29 cellular contexts compared by ENCODE assay signal in genomic region chr10:21820952-21821351, GRCh38.
"Had no signal": no experiment of that assay in that cellular context is flagged by ENCODE, and none has a peak within 500 bp of the region (broad histone marks: within the 10 kb centered on the region; RNA-seq: fewer than 3 reads in every experiment).

No MANE protein-coding gene starts in this region.

- H3K9me3 ChIP-seq: neutrophil, ovary, testis, thyroid gland had no signal

- H3K27ac ChIP-seq: left ventricle myocardium inferior, neutrophil, ovary, right atrium auricular region, right lobe of liver, testis, thyroid gland, transverse colon, upper lobe of right lung had no signal

- H3K4me3 Mint-ChIP-seq: immature natural killer cell; naive thymus-derived CD8-positive, alpha-beta T cell; nephron; neural crest cell; stimulated activated memory B cell treated with anti-CD40 and anti-IgM and Interleukin-4, amounts not matched to agents 10 μg/mL and 1 μg/mL and 100 μg/mL, for 72 hours; stimulated activated naive CD8-positive, alpha-beta T cell treated with anti-CD3 and anti-CD28 coated beads, Interleukin-15, amount 100 ng/mL, for 72 hours had no signal

- H3K4me1 Mint-ChIP-seq: nephron; stimulated activated memory B cell treated with anti-CD40 and anti-IgM and Interleukin-4, amounts not matched to agents 10 μg/mL and 1 μg/mL and 100 μg/mL, for 72 hours; stimulated activated naive CD8-positive, alpha-beta T cell treated with anti-CD3 and anti-CD28 coated beads, Interleukin-15, amount 100 ng/mL, for 72 hours had no signal

- H3K4me2 ChIP-seq: smooth muscle cell had no signal

- FAIRE-seq: islet of Langerhans, urothelium cell line had no signal

- H3K4me3 ChIP-seq: left ventricle myocardium inferior, lung, ovary, right atrium auricular region, right lobe of liver, smooth muscle cell, testis, thyroid gland, transverse colon, upper lobe of right lung had no signal

- H3K4me1 ChIP-seq: left ventricle myocardium inferior, right atrium auricular region, right lobe of liver, testis, thyroid gland, transverse colon, upper lobe of right lung had no signal

- H3K27me3 Mint-ChIP-seq: naive thymus-derived CD8-positive, alpha-beta T cell; progenitor cell of endocrine pancreas; stimulated activated memory B cell treated with anti-CD40 and anti-IgM and Interleukin-4, amounts not matched to agents 10 μg/mL and 1 μg/mL and 100 μg/mL, for 72 hours; stimulated activated naive CD8-positive, alpha-beta T cell treated with anti-CD3 and anti-CD28 coated beads, Interleukin-15, amount 100 ng/mL, for 72 hours had no signal

- H3K27ac Mint-ChIP-seq: naive thymus-derived CD8-positive, alpha-beta T cell; nephron; progenitor cell of endocrine pancreas; stimulated activated memory B cell treated with anti-CD40 and anti-IgM and Interleukin-4, amounts not matched to agents 10 μg/mL and 1 μg/mL and 100 μg/mL, for 72 hours had no signal

- ATAC-seq: naive thymus-derived CD8-positive, alpha-beta T cell; right lobe of liver; stimulated activated memory B cell treated with anti-CD40 and anti-IgM and Interleukin-4, amounts not matched to agents 10 μg/mL and 1 μg/mL and 100 μg/mL, for 72 hours; stimulated activated naive CD8-positive, alpha-beta T cell treated with anti-CD3 and anti-CD28 coated beads, Interleukin-15, amount 100 ng/mL, for 72 hours; upper lobe of right lung had no signal

- DNase-seq: head of caudate nucleus; hippocampal formation; immature natural killer cell; left ventricle myocardium inferior; naive thymus-derived CD8-positive, alpha-beta T cell; occipital lobe; ovary; right lobe of liver; stimulated activated CD4-positive, alpha-beta T cell treated with anti-CD3 and anti-CD28 coated beads, Interleukin-1b, Interleukin-23, amount 100 ng/mL, for 48 hours; stimulated activated CD4-positive, alpha-beta T cell treated with anti-CD3 and anti-CD28 coated beads, Interleukin-2, amount 100 ng/mL, for 48 hours; stimulated activated CD4-positive, alpha-beta T cell treated with anti-CD3 and anti-CD28 coated beads, Interleukin-4, amount 100 ng/mL, for 4 hours; stimulated activated CD8-positive, alpha-beta memory T cell treated with anti-CD3 and anti-CD28 coated beads, Interleukin-4, amount 100 ng/mL, for 48 hours; stimulated activated naive CD4-positive, alpha-beta T cell treated with Interleukin-2 at 50 U/mL for 16 hours; stimulated activated naive CD8-positive, alpha-beta T cell treated with anti-CD3 and anti-CD28 coated beads, Interleukin-15, amount 100 ng/mL, for 72 hours; substantia nigra; testis; thyroid gland; transverse colon; upper lobe of right lung had no signal

- H3K27me3 ChIP-seq: neutrophil, ovary, right atrium auricular region, right lobe of liver, testis, thyroid gland, transverse colon, upper lobe of right lung had no signal

- H3K36me3 ChIP-seq: neutrophil, ovary, right atrium auricular region, right lobe of liver, thyroid gland, transverse colon, upper lobe of right lung had no signal
